In the genomic region with DNA sequence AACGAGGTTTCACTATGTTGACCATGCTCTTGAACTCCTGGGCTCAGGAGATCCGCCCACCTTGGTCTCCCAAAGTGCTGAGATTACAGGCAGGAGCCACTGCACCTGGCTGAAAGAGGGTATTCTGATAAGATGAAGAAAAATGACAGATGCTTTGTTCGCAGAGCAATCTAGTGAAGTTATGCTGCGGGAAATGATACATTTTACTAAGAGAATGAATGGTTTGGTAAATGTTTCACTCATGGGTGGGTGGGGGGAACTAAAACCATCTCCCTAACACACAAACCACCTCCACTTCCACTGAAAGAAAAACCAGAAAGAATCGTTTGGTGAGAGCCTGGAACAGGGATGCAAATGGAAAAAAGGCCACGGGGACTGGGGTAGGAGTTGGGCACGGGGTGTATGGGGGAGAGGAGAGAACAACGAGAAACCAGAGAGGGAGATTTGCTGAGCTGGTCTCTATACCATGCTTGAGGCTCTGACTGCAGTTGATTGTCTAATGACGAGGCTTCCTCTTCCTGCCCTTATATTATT, we compare ENCODE assay signal across 1 cellular context.
A peak's percentile ranks its signal among the peaks of the same experiment; 100 is the strongest.
TF ChIP-seq lines count a peak whose summit lies in the region.

No MANE protein-coding gene starts in this region.

TF ChIP-seq in GM12878, 131 proteins besides CTCF, POLR2A, EP300 and RAD21:
- TF ChIP-seq RUNX3 (IDR thresholded peaks at IDR 0.05; ENCODE audit: low read length) (peak; percentile 49), PAX5 (IDR thresholded peaks at IDR 0.05; ENCODE audit: borderline replicate concordance, low read depth, low read length) (no peak), ZNF24 (IDR thresholded peaks at IDR 0.05) (peak; percentile 69; the same call in 1 of the 2 replicates), MTA2 (IDR thresholded peaks at IDR 0.05; ENCODE audit: low read depth) (peak; percentile 68; the same call in 1 of the 2 replicates), IKZF1 (conservative IDR thresholded peaks at IDR 0.05) (peak; percentile 89), BMI1 (IDR thresholded peaks at IDR 0.05; ENCODE audit: borderline replicate concordance) (peak; percentile 39; the same call in 1 of the 2 replicates), IKZF2 (IDR thresholded peaks at IDR 0.05) (peak; percentile 91 to 92), ATF7 (IDR thresholded peaks at IDR 0.05; ENCODE audit: low read depth) (0 out of 2 replicates have a peak, but pooled peaks have one; percentile 35), EED (IDR thresholded peaks at IDR 0.05; ENCODE audit: low read depth) (peak; percentile 30; the same call in 1 of the 2 replicates), JUNB (IDR thresholded peaks at IDR 0.05) (peak; percentile 49; the same call in 1 of the 2 replicates), NRF1 (conservative IDR thresholded peaks at IDR 0.05; ENCODE audit: low read depth, low read length) (no peak), SIN3A (IDR thresholded peaks at IDR 0.05; ENCODE audit: low read depth, low read length) (no peak), TBL1XR1 (IDR thresholded peaks at IDR 0.05; ENCODE audit: low read depth, low read length) (no peak), FOS (IDR thresholded peaks at IDR 0.05; ENCODE audit: borderline replicate concordance, extremely low read depth, insufficient read length) (no peak), TCF12 (IDR thresholded peaks at IDR 0.05; ENCODE audit: low read depth, low read length) (0 out of 2 replicates have a peak, but pooled peaks have one; percentile 4), BACH1 (IDR thresholded peaks at IDR 0.05; ENCODE audit: borderline replicate concordance) (peak; percentile 30; the same call in 1 of the 2 replicates), BCL11A (IDR thresholded peaks at IDR 0.05; ENCODE audit: low read depth, low read length) (peak; percentile 48), DPF2 (IDR thresholded peaks at IDR 0.05) (peak; percentile 84)
- TF ChIP-seq, protein P1, sequence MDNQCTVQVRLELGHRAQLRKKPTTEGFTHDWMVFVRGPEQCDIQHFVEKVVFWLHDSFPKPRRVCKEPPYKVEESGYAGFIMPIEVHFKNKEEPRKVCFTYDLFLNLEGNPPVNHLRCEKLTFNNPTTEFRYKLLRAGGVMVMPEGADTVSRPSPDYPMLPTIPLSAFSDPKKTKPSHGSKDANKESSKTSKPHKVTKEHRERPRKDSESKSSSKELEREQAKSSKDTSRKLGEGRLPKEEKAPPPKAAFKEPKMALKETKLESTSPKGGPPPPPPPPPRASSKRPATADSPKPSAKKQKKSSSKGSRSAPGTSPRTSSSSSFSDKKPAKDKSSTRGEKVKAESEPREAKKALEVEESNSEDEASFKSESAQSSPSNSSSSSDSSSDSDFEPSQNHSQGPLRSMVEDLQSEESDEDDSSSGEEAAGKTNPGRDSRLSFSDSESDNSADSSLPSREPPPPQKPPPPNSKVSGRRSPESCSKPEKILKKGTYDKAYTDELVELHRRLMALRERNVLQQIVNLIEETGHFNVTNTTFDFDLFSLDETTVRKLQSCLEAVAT (IDR thresholded peaks at IDR 0.05) = 0 out of 2 replicates have a peak, but pooled peaks have one; percentile 34
- TF ChIP-seq, protein P2, sequence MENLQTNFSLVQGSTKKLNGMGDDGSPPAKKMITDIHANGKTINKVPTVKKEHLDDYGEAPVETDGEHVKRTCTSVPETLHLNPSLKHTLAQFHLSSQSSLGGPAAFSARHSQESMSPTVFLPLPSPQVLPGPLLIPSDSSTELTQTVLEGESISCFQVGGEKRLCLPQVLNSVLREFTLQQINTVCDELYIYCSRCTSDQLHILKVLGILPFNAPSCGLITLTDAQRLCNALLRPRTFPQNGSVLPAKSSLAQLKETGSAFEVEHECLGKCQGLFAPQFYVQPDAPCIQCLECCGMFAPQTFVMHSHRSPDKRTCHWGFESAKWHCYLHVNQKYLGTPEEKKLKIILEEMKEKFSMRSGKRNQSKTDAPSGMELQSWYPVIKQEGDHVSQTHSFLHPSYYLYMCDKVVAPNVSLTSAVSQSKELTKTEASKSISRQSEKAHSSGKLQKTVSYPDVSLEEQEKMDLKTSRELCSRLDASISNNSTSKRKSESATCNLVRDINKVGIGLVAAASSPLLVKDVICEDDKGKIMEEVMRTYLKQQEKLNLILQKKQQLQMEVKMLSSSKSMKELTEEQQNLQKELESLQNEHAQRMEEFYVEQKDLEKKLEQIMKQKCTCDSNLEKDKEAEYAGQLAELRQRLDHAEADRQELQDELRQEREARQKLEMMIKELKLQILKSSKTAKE (IDR thresholded peaks at IDR 0.05; ENCODE audit: low read depth, poor library complexity, severe bottlenecking) = peak; percentile 27
- TF ChIP-seq, protein P3, sequence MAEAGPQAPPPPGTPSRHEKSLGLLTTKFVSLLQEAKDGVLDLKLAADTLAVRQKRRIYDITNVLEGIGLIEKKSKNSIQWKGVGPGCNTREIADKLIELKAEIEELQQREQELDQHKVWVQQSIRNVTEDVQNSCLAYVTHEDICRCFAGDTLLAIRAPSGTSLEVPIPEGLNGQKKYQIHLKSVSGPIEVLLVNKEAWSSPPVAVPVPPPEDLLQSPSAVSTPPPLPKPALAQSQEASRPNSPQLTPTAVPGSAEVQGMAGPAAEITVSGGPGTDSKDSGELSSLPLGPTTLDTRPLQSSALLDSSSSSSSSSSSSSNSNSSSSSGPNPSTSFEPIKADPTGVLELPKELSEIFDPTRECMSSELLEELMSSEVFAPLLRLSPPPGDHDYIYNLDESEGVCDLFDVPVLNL (IDR thresholded peaks at IDR 0.05; ENCODE audit: low read depth, low read length) = no peak
- TF ChIP-seq, protein P4, sequence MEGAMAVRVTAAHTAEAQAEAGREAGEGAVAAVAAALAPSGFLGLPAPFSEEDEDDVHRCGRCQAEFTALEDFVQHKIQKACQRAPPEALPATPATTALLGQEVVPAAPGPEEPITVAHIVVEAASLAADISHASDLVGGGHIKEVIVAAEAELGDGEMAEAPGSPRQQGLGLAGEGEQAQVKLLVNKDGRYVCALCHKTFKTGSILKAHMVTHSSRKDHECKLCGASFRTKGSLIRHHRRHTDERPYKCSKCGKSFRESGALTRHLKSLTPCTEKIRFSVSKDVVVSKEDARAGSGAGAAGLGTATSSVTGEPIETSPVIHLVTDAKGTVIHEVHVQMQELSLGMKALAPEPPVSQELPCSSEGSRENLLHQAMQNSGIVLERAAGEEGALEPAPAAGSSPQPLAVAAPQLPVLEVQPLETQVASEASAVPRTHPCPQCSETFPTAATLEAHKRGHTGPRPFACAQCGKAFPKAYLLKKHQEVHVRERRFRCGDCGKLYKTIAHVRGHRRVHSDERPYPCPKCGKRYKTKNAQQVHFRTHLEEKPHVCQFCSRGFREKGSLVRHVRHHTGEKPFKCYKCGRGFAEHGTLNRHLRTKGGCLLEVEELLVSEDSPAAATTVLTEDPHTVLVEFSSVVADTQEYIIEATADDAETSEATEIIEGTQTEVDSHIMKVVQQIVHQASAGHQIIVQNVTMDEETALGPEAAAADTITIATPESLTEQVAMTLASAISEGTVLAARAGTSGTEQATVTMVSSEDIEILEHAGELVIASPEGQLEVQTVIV (IDR thresholded peaks at IDR 0.05; ENCODE audit: borderline replicate concordance, partially characterized antibody) = no peak
- TF ChIP-seq, protein P5, sequence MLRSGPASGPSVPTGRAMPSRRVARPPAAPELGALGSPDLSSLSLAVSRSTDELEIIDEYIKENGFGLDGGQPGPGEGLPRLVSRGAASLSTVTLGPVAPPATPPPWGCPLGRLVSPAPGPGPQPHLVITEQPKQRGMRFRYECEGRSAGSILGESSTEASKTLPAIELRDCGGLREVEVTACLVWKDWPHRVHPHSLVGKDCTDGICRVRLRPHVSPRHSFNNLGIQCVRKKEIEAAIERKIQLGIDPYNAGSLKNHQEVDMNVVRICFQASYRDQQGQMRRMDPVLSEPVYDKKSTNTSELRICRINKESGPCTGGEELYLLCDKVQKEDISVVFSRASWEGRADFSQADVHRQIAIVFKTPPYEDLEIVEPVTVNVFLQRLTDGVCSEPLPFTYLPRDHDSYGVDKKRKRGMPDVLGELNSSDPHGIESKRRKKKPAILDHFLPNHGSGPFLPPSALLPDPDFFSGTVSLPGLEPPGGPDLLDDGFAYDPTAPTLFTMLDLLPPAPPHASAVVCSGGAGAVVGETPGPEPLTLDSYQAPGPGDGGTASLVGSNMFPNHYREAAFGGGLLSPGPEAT (IDR thresholded peaks at IDR 0.05; ENCODE audit: low read depth) = peak; percentile 84
- TF ChIP-seq, protein P6, sequence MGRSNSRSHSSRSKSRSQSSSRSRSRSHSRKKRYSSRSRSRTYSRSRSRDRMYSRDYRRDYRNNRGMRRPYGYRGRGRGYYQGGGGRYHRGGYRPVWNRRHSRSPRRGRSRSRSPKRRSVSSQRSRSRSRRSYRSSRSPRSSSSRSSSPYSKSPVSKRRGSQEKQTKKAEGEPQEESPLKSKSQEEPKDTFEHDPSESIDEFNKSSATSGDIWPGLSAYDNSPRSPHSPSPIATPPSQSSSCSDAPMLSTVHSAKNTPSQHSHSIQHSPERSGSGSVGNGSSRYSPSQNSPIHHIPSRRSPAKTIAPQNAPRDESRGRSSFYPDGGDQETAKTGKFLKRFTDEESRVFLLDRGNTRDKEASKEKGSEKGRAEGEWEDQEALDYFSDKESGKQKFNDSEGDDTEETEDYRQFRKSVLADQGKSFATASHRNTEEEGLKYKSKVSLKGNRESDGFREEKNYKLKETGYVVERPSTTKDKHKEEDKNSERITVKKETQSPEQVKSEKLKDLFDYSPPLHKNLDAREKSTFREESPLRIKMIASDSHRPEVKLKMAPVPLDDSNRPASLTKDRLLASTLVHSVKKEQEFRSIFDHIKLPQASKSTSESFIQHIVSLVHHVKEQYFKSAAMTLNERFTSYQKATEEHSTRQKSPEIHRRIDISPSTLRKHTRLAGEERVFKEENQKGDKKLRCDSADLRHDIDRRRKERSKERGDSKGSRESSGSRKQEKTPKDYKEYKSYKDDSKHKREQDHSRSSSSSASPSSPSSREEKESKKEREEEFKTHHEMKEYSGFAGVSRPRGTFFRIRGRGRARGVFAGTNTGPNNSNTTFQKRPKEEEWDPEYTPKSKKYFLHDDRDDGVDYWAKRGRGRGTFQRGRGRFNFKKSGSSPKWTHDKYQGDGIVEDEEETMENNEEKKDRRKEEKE (IDR thresholded peaks at IDR 0.05) = no peak
- TF ChIP-seq, protein P7, sequence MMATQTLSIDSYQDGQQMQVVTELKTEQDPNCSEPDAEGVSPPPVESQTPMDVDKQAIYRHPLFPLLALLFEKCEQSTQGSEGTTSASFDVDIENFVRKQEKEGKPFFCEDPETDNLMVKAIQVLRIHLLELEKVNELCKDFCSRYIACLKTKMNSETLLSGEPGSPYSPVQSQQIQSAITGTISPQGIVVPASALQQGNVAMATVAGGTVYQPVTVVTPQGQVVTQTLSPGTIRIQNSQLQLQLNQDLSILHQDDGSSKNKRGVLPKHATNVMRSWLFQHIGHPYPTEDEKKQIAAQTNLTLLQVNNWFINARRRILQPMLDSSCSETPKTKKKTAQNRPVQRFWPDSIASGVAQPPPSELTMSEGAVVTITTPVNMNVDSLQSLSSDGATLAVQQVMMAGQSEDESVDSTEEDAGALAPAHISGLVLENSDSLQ (IDR thresholded peaks at IDR 0.05) = 0 out of 2 replicates have a peak, but pooled peaks have one; percentile 10
- TF ChIP-seq, protein P8, sequence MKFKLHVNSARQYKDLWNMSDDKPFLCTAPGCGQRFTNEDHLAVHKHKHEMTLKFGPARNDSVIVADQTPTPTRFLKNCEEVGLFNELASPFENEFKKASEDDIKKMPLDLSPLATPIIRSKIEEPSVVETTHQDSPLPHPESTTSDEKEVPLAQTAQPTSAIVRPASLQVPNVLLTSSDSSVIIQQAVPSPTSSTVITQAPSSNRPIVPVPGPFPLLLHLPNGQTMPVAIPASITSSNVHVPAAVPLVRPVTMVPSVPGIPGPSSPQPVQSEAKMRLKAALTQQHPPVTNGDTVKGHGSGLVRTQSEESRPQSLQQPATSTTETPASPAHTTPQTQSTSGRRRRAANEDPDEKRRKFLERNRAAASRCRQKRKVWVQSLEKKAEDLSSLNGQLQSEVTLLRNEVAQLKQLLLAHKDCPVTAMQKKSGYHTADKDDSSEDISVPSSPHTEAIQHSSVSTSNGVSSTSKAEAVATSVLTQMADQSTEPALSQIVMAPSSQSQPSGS (IDR thresholded peaks at IDR 0.05; ENCODE audit: low read length) = peak; percentile 44; the same call in 1 of the 2 replicates
